In the genomic region with DNA sequence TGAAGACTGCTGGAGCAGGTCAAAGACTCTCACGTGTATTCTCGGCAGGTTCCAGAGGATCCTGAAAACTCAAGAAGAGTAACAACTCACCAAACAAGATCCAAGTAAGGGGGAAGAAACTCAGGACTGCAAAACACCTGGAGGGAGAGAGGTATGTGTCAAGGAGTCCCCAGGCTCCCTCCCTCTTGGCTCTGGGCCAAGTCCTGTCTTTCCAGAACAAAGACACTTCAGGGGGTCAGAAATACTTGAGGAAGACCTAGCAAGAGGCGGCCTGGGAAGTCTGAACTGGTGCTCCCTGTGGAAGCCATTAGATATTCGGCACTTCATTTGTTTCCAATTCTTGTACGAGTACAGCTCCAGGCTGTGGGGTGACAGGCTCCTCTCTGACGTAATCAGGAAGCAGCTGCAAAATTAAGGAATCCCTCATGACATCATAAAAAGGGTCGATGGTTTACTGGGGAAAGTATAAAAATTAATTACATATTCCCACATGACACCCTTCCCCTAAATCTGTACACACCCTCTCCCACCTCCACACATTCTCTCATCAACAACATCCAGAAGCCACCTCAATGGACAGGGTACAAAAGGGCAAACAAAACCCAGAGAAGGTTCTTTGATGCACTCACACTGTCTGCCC, we compare ENCODE assay signal across 13 cellular contexts.
DNase-seq lines count a peak whose midpoint lies in the region; ATAC-seq and TF ChIP-seq lines count a peak whose summit lies in the region.
"Had no signal": no experiment of that assay in that cellular context is flagged by ENCODE, and none has a peak within 500 bp of the region (broad histone marks: within the 10 kb centered on the region; RNA-seq: fewer than 3 reads in every experiment).

No MANE protein-coding gene starts in this region.

- intact Hi-C loops in activated naive CD4-positive, alpha-beta T cell treated with anti-CD3 and anti-CD28 coated beads for 36 hours (cut with micrococcal nuclease): loop anchor here (1.0 to 10.0 kb wide), 2 partner anchors 20 to 50 kb away; no protein-coding TSS in a partner anchor
- intact Hi-C loops in thyroid gland (cut with DNase I): no loop called here
- intact Hi-C loops in activated T-helper 2 cell treated with anti-CD3 and anti-CD28 coated beads, Interferon-gamma antibody, Interleukin-2, Interleukin-4, amounts not matched to agents 10 μg/mL and 5 μg/mL and 100 μg/mL, durations not matched to agents 14 hours and 24 hours and 36 hours (cut with micrococcal nuclease): loop anchor here (1.0 to 10.0 kb wide), 5 partner anchors 20 to 106 kb away; no protein-coding TSS in a partner anchor

- H3K4me1 ChIP-seq in NT2/D1 (ENCODE audit: insufficient read depth, insufficient read length): peaks cover 2% of the 10 kb centered on the region
- peaks cover 17 to 54% of the 10 kb centered on the region in 2 donors for H3K4me1 ChIP-seq in thyroid gland
- H3K4me1 ChIP-seq: HAP-1 had no signal

- H3K36me3 ChIP-seq in NT2/D1 (ENCODE audit: insufficient read depth, insufficient read length, low read length) (peaks cover 16% of the 10 kb centered on the region), thyroid gland (no peaks in the 10 kb centered on the region)
- H3K36me3 ChIP-seq: HAP-1 had no signal

- H3K36me3 Mint-ChIP-seq in activated naive CD4-positive, alpha-beta T cell treated with anti-CD3 and anti-CD28 coated beads for 36 hours (ENCODE audit: low read depth): peaks cover 9% of the 10 kb centered on the region
- H3K36me3 Mint-ChIP-seq in activated naive CD4-positive, alpha-beta T cell treated with anti-CD3 and anti-CD28 coated beads, Interleukin-2, amount 10 ng/mL, durations not matched to agents 7 days and 5 days: peaks cover 51% of the 10 kb centered on the region
- H3K36me3 Mint-ChIP-seq in activated T-helper 2 cell treated with anti-CD3 and anti-CD28 coated beads, Interferon-gamma antibody, Interleukin-2, Interleukin-4, amounts not matched to agents 10 μg/mL and 5 μg/mL and 100 μg/mL, durations not matched to agents 14 hours and 24 hours and 36 hours (ENCODE audit: low read depth): peaks cover 58% of the 10 kb centered on the region
- H3K36me3 Mint-ChIP-seq in activated T-cell treated with anti-CD3 and anti-CD28 coated beads, Interleukin-2, amount 50 U/mL, for 4 hours (ENCODE audit: insufficient read depth): peaks cover 10% of the 10 kb centered on the region

- peaks cover 54% of the 10 kb centered on the region for H3K4me1 Mint-ChIP-seq in activated naive CD4-positive, alpha-beta T cell treated with anti-CD3 and anti-CD28 coated beads for 36 hours (ENCODE audit: low read depth)
- H3K4me1 Mint-ChIP-seq in activated naive CD4-positive, alpha-beta T cell treated with anti-CD3 and anti-CD28 coated beads, Interleukin-2, amount 10 ng/mL, durations not matched to agents 7 days and 5 days: peaks cover 67% of the 10 kb centered on the region
- peaks cover 60% of the 10 kb centered on the region for H3K4me1 Mint-ChIP-seq in activated T-helper 2 cell treated with anti-CD3 and anti-CD28 coated beads, Interferon-gamma antibody, Interleukin-2, Interleukin-4, amounts not matched to agents 10 μg/mL and 5 μg/mL and 100 μg/mL, durations not matched to agents 14 hours and 24 hours and 36 hours (ENCODE audit: low read depth)
- peaks cover 55% of the 10 kb centered on the region for H3K4me1 Mint-ChIP-seq in activated T-cell treated with anti-CD3 and anti-CD28 coated beads, Interleukin-2, amount 50 U/mL, for 4 hours (ENCODE audit: low read depth)

- no peak for DNase-seq in activated naive CD4-positive, alpha-beta T cell treated with anti-CD3 and anti-CD28 coated beads for 36 hours
- DNase-seq in activated naive CD4-positive, alpha-beta T cell treated with anti-CD3 and anti-CD28 coated beads, Interleukin-2, amount 10 ng/mL, durations not matched to agents 7 days and 5 days: no peak
- DNase-seq in NT2/D1 (ENCODE audit: low read depth, low spot score) (peak; percentile 77), iPS DF 19.7 (ENCODE audit: low read depth, low spot score) (peak; percentile 93), thyroid gland (peak; percentile 64 to 70), HPDE6-E6E7 (ENCODE audit: extremely low spot score) (no peak)
- DNase-seq in activated T-helper 2 cell treated with anti-CD3 and anti-CD28 coated beads, Interferon-gamma antibody, Interleukin-2, Interleukin-4, amounts not matched to agents 10 μg/mL and 5 μg/mL and 100 μg/mL, durations not matched to agents 14 hours and 24 hours and 36 hours (ENCODE audit: low spot score): no peak
- DNase-seq in activated T-cell treated with anti-CD3 and anti-CD28 coated beads, Interleukin-2, amount 50 U/mL, for 4 hours: no peak
- DNase-seq: activated gamma-delta T cell treated with Interleukin-2 at 50 U/mL for 16 hours; effector memory CD8-positive, alpha-beta T cell; spleen had no signal

- H3K27ac Mint-ChIP-seq in activated naive CD4-positive, alpha-beta T cell treated with anti-CD3 and anti-CD28 coated beads for 36 hours: peak overlapping the region; percentile 11
- H3K27ac Mint-ChIP-seq in activated naive CD4-positive, alpha-beta T cell treated with anti-CD3 and anti-CD28 coated beads, Interleukin-2, amount 10 ng/mL, durations not matched to agents 7 days and 5 days: no peak overlapping the region
- H3K27ac Mint-ChIP-seq in activated T-helper 2 cell treated with anti-CD3 and anti-CD28 coated beads, Interferon-gamma antibody, Interleukin-2, Interleukin-4, amounts not matched to agents 10 μg/mL and 5 μg/mL and 100 μg/mL, durations not matched to agents 14 hours and 24 hours and 36 hours: no peak overlapping the region

- no peaks in the 10 kb centered on the region for H3K27me3 Mint-ChIP-seq in activated naive CD4-positive, alpha-beta T cell treated with anti-CD3 and anti-CD28 coated beads for 36 hours (ENCODE audit: low read depth)
- no peaks in the 10 kb centered on the region for H3K27me3 Mint-ChIP-seq in activated naive CD4-positive, alpha-beta T cell treated with anti-CD3 and anti-CD28 coated beads, Interleukin-2, amount 10 ng/mL, durations not matched to agents 7 days and 5 days
- no peaks in the 10 kb centered on the region for H3K27me3 Mint-ChIP-seq in activated T-helper 2 cell treated with anti-CD3 and anti-CD28 coated beads, Interferon-gamma antibody, Interleukin-2, Interleukin-4, amounts not matched to agents 10 μg/mL and 5 μg/mL and 100 μg/mL, durations not matched to agents 14 hours and 24 hours and 36 hours (ENCODE audit: low read depth)
- H3K27me3 Mint-ChIP-seq in activated T-cell treated with anti-CD3 and anti-CD28 coated beads, Interleukin-2, amount 50 U/mL, for 4 hours (ENCODE audit: low read depth): no peaks in the 10 kb centered on the region
- H3K27me3 Mint-ChIP-seq: effector memory CD8-positive, alpha-beta T cell had no signal

- no peak overlapping the region for H3K9ac ChIP-seq in NT2/D1 (ENCODE audit: insufficient read length, low read depth)

- H3K9me3 ChIP-seq in NT2/D1 (ENCODE audit: insufficient read depth, low read length): 0 out of 2 replicates have a peak, but pooled peaks cover 4% of the 10 kb centered on the region
- H3K9me3 ChIP-seq in thyroid gland: no peaks in the 10 kb centered on the region
- H3K9me3 ChIP-seq: gastroesophageal sphincter, HAP-1, spleen had no signal

- no peaks in the 10 kb centered on the region for H3K27me3 ChIP-seq in NT2/D1 (ENCODE audit: insufficient read depth, insufficient read length)
- no peaks in the 10 kb centered on the region for H3K27me3 ChIP-seq in thyroid gland
- H3K27me3 ChIP-seq: gastroesophageal sphincter, spleen had no signal

- CTCF ChIA-PET in activated naive CD4-positive, alpha-beta T cell treated with anti-CD3 and anti-CD28 coated beads for 36 hours (lab: Charles Lee): interaction anchor here (1.0 to 1.4 kb wide), 3 partner anchors 24 to 50 kb away, joined by 3 to 6 read pairs (median 5); no protein-coding TSS in a partner anchor
- CTCF ChIA-PET in activated naive CD4-positive, alpha-beta T cell treated with anti-CD3 and anti-CD28 coated beads, Interleukin-2, amount 10 ng/mL, durations not matched to agents 7 days and 5 days (lab: Charles Lee): interaction anchor here (1.0 to 1.8 kb wide), 3 partner anchors 27 to 109 kb away, joined by 3 to 7 read pairs (median 3); no protein-coding TSS in a partner anchor

- H3K4me3 ChIP-seq in NT2/D1 (ENCODE audit: insufficient read length, low read depth): no peak overlapping the region
- no peak overlapping the region for H3K4me3 ChIP-seq in thyroid gland (replicated peaks in 1 of 3)
- H3K4me3 ChIP-seq: gastroesophageal sphincter, HAP-1, spleen had no signal

- 49 to 62% methylated on average over 7 of the region's 7 CpGs for WGBS in thyroid gland, 2 donors

- no peaks in the 10 kb centered on the region for H3K9me3 Mint-ChIP-seq in activated naive CD4-positive, alpha-beta T cell treated with anti-CD3 and anti-CD28 coated beads for 36 hours
- H3K9me3 Mint-ChIP-seq in activated naive CD4-positive, alpha-beta T cell treated with anti-CD3 and anti-CD28 coated beads, Interleukin-2, amount 10 ng/mL, durations not matched to agents 7 days and 5 days: no peaks in the 10 kb centered on the region
- no peaks in the 10 kb centered on the region for H3K9me3 Mint-ChIP-seq in activated T-helper 2 cell treated with anti-CD3 and anti-CD28 coated beads, Interferon-gamma antibody, Interleukin-2, Interleukin-4, amounts not matched to agents 10 μg/mL and 5 μg/mL and 100 μg/mL, durations not matched to agents 14 hours and 24 hours and 36 hours
- no peaks in the 10 kb centered on the region for H3K9me3 Mint-ChIP-seq in activated T-cell treated with anti-CD3 and anti-CD28 coated beads, Interleukin-2, amount 50 U/mL, for 4 hours
- H3K9me3 Mint-ChIP-seq: effector memory CD8-positive, alpha-beta T cell had no signal

- peak overlapping the region in 2 of 3 donors; percentile 17 to 26 for H3K27ac ChIP-seq in thyroid gland
- H3K27ac ChIP-seq: gastroesophageal sphincter, spleen had no signal

- H3K4me3 Mint-ChIP-seq in activated naive CD4-positive, alpha-beta T cell treated with anti-CD3 and anti-CD28 coated beads for 36 hours: no peak overlapping the region
- no peak overlapping the region for H3K4me3 Mint-ChIP-seq in activated naive CD4-positive, alpha-beta T cell treated with anti-CD3 and anti-CD28 coated beads, Interleukin-2, amount 10 ng/mL, durations not matched to agents 7 days and 5 days
- H3K4me3 Mint-ChIP-seq in activated T-helper 2 cell treated with anti-CD3 and anti-CD28 coated beads, Interferon-gamma antibody, Interleukin-2, Interleukin-4, amounts not matched to agents 10 μg/mL and 5 μg/mL and 100 μg/mL, durations not matched to agents 14 hours and 24 hours and 36 hours (ENCODE audit: low read depth): no peak overlapping the region
- H3K4me3 Mint-ChIP-seq in activated T-cell treated with anti-CD3 and anti-CD28 coated beads, Interleukin-2, amount 50 U/mL, for 4 hours: no peak overlapping the region
- H3K4me3 Mint-ChIP-seq: effector memory CD8-positive, alpha-beta T cell had no signal

- TF ChIP-seq CTCF in thyroid gland (IDR thresholded peaks at IDR 0.05): no peak

- ATAC-seq in activated T-cell treated with anti-CD3 and anti-CD28 coated beads, Interleukin-2, amount 50 U/mL, for 4 hours: no peak
- ATAC-seq: effector memory CD8-positive, alpha-beta T cell; gastroesophageal sphincter had no signal

- no peak for TF ChIP-seq POLR2A in thyroid gland (IDR thresholded peaks at IDR 0.05)

Comparison
In these comparisons a context has a peak if more than half of its experiments do, and no peak if none do; other contexts are left out.
1. DNase-seq: peak in NT2/D1 (single experiment), iPS DF 19.7 (single experiment) and thyroid gland (2 of 2); none in activated naive CD4-positive, alpha-beta T cell treated with anti-CD3 and anti-CD28 coated beads for 36 hours (single experiment), activated naive CD4-positive, alpha-beta T cell treated with anti-CD3 and anti-CD28 coated beads, Interleukin-2, amount 10 ng/mL, durations not matched to agents 7 days and 5 days (single experiment), HPDE6-E6E7 (single experiment), activated T-helper 2 cell treated with anti-CD3 and anti-CD28 coated beads, Interferon-gamma antibody, Interleukin-2, Interleukin-4, amounts not matched to agents 10 μg/mL and 5 μg/mL and 100 μg/mL, durations not matched to agents 14 hours and 24 hours and 36 hours (single experiment) and activated T-cell treated with anti-CD3 and anti-CD28 coated beads, Interleukin-2, amount 50 U/mL, for 4 hours (single experiment).